In genomic region chr17:694239-694638, GRCh38 we compare ENCODE assay signal across 12 cellular contexts. TPM values are rescaled to one million over a fixed set of nuclear protein-coding genes. Genes with fewer than 3 reads are reported as not detected.
DNase-seq lines count a peak whose midpoint lies in the region; ATAC-seq and TF ChIP-seq lines count a peak whose summit lies in the region.
"Had no signal": no experiment of that assay in that cellular context is flagged by ENCODE, and none has a peak within 500 bp of the region (broad histone marks: within the 10 kb centered on the region; RNA-seq: fewer than 3 reads in every experiment).

No MANE protein-coding gene starts in this region.

- no peak for TF ChIP-seq EP300 in sigmoid colon (IDR thresholded peaks at IDR 0.05)

- no peak overlapping the region for H3K4me3 ChIP-seq in sigmoid colon

- ATAC-seq in HG03439 (IDR thresholded peaks at IDR 0.05; ENCODE audit: unreplicated experiment): no peak
- ATAC-seq in HG03342 (IDR thresholded peaks at IDR 0.05; ENCODE audit: unreplicated experiment): no peak
- ATAC-seq in GM19452 (IDR thresholded peaks at IDR 0.05; ENCODE audit: unreplicated experiment): no peak
- ATAC-seq: T-helper 17 cell had no signal

- peak overlapping the region in 3 of 4 donors; percentile 33 to 64 (median 59) for H3K27ac ChIP-seq in sigmoid colon

- no peaks in the 10 kb centered on the region for H3K27me3 ChIP-seq in sigmoid colon

- H3K4me1 ChIP-seq in sigmoid colon: peaks cover 0 to 32% (median 4%) of the 10 kb centered on the region in 4 donors

- DNase-seq in H4 (ENCODE audit: low spot score) (peak; percentile 97), T1000 (lab: John Stamatoyannopoulos, UW) (peak; percentile 67), fibroblast of the conjunctiva (ENCODE audit: low read depth) (peak; percentile 81), sigmoid colon (no peak), DMS53 treated with DMSO at 0.1 percent for 48 hours (lab: John Stamatoyannopoulos, UW; ENCODE audit: unreplicated experiment) (no peak)
- DNase-seq: cortex of kidney, NCI-H524 treated with DMSO at 0.1 percent for 48 hours, small intestine, T-helper 17 cell had no signal

- TF ChIP-seq CTCF in sigmoid colon (IDR thresholded peaks at IDR 0.05): no peak

- no peak for TF ChIP-seq POLR2A in sigmoid colon (IDR thresholded peaks at IDR 0.05)

- H3K36me3 ChIP-seq in sigmoid colon: peaks cover 0 to 78% (median 12%) of the 10 kb centered on the region in 4 donors

- H3K9me3 ChIP-seq in sigmoid colon: no peaks in the 10 kb centered on the region

- intact Hi-C loops in sigmoid colon (cut with DNase I): no loop called here

- WGBS in sigmoid colon, 2 donors: 88 to 93% methylated on average over 9 of the region's 9 CpGs

RNA-seq across cellular contexts. Expression of gene VPS53, which starts 20.4 kb away (rescaled TPM):
- total RNA-seq in H4 (2014; rRNA removed; shearing (Covaris generic)): 5.7 and 8.9 TPM in 2 replicates
- 10 to 100 TPM; 15.3 to 28.5 (median 23.5) TPM for total RNA-seq in sigmoid colon
- polyA plus RNA-seq in sigmoid colon: 10 to 100 TPM in 2 of 3 donors, 1 to 10 TPM in 1; 4.6 to 20.8 (median 10.2) TPM

RNA-seq across cellular contexts. Expression of gene TLCD3A, which starts 38.2 kb away (rescaled TPM):
- 42.5 and 51.4 TPM in 2 replicates for total RNA-seq in H4 (2014; rRNA removed; shearing (Covaris generic))
- 1 to 10 TPM; 2.6 to 9.4 (median 3.5) TPM for total RNA-seq in sigmoid colon
- polyA plus RNA-seq in sigmoid colon: 10 to 100 TPM in 1 of 3 donors, 1 to 10 TPM in 2; 1.8 to 10.3 (median 4.8) TPM

RNA-seq across cellular contexts. Expression of gene GEMIN4, which starts 57.8 kb away (rescaled TPM):
- 10.8 and 17.5 TPM in 2 replicates for total RNA-seq in H4 (2014; rRNA removed; shearing (Covaris generic))
- 10 to 100 TPM; 11.4 to 19.4 (median 15.7) TPM for total RNA-seq in sigmoid colon
- 10 to 100 TPM in 1 of 3 donors, 1 to 10 TPM in 2; 3.0 to 14.8 (median 4.9) TPM for polyA plus RNA-seq in sigmoid colon

Comparison
In these comparisons a context has a peak if more than half of its experiments do, and no peak if none do; other contexts are left out.
1. DNase-seq: peak in H4 (single experiment), T1000 (single experiment) and fibroblast of the conjunctiva (single experiment); none in sigmoid colon (single experiment) and DMS53 treated with DMSO at 0.1 percent for 48 hours (single experiment).